25 cellular contexts compared by ENCODE assay signal in the genomic region with DNA sequence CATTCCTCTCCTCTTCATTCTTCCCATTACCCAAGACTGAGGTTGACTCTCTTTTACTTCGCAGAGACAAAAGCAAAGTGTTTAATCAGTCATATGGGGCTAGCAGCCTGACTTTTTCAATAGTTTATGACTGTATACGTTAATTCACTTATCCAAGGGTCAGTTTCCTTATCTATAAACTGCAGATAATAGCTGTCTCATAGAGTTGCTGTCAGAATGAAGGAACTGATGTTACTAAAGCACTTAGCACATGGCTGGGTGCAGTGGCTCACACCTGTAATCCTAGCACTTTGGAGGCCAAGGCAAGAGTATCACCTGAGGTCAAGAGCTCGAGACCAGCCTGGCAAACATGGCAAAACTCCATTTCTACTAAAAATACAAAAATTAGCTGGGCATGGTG.
"Had no signal": no experiment of that assay in that cellular context is flagged by ENCODE, and none has a peak within 500 bp of the region (broad histone marks: within the 10 kb centered on the region; RNA-seq: fewer than 3 reads in every experiment).

No MANE protein-coding gene starts in this region.

- FAIRE-seq: keratinocyte had no signal

- H3K4me3 ChIP-seq: left lung, lower lobe of right lung, neural progenitor cell, skin epidermis, spleen, tibial nerve, uterus had no signal

- ATAC-seq: left cardiac atrium; left lung; lower lobe of right lung; naive thymus-derived CD8-positive, alpha-beta T cell; right cardiac atrium; sciatic nerve; stimulated activated effector memory CD8-positive, alpha-beta T cell treated with anti-CD3 and anti-CD28 coated beads, Interleukin-12 subunit alpha, Interleukin-12 subunit beta, amount 100 ng/mL, for 72 hours; stimulated activated naive CD8-positive, alpha-beta T cell treated with anti-CD3 and anti-CD28 coated beads, Interleukin-15, amount 100 ng/mL, for 72 hours had no signal

- DNase-seq: hippocampal formation; kidney glomerular epithelial cell; left cardiac atrium; left lung; lower lobe of right lung; mammary epithelial cell; mesenchymal stem cell; naive thymus-derived CD8-positive, alpha-beta T cell; occipital lobe; retina; right cardiac atrium; spleen; stimulated activated CD4-positive, alpha-beta T cell treated with anti-CD3 and anti-CD28 coated beads, Interleukin-4, amount 100 ng/mL, for 24 hours; stimulated activated naive CD4-positive, alpha-beta T cell; stimulated activated naive CD8-positive, alpha-beta T cell treated with anti-CD3 and anti-CD28 coated beads, Interleukin-15, amount 100 ng/mL, for 72 hours; substantia nigra; uterus had no signal

- H2AFZ ChIP-seq: neural progenitor cell, parathyroid adenoma had no signal

- H3K4me2 ChIP-seq: neural progenitor cell had no signal

- H3K36me3 ChIP-seq: left lung, lower lobe of right lung, neural progenitor cell, neutrophil, spleen, tibial nerve, uterus had no signal

- H3K27ac ChIP-seq: left lung, lower lobe of right lung, neural progenitor cell, neutrophil, parathyroid adenoma, skin epidermis, spleen, tibial nerve, uterus had no signal

- H3K4me1 ChIP-seq: left lung, lower lobe of right lung, neural progenitor cell, parathyroid adenoma, tibial nerve, uterus had no signal

- H3K27me3 ChIP-seq: left lung, neural progenitor cell, neutrophil, spleen, tibial nerve, uterus had no signal

- H3K9me3 ChIP-seq: left lung, lower lobe of right lung, neutrophil, uterus had no signal

- H3K79me2 ChIP-seq: parathyroid adenoma had no signal

- H3K9ac ChIP-seq: neural progenitor cell, parathyroid adenoma had no signal
